In genomic region chr6:13304101-13304500, GRCh38 we compare ENCODE assay signal across 12 cellular contexts. TPM values are rescaled to one million over a fixed set of nuclear protein-coding genes. Genes with fewer than 3 reads are reported as not detected.
DNase-seq lines count a peak whose midpoint lies in the region; ATAC-seq, FAIRE-seq and TF ChIP-seq lines count a peak whose summit lies in the region.
"Had no signal": no experiment of that assay in that cellular context is flagged by ENCODE, and none has a peak within 500 bp of the region (broad histone marks: within the 10 kb centered on the region; RNA-seq: fewer than 3 reads in every experiment).

No MANE protein-coding gene starts in this region.

- peaks cover 30% of the 10 kb centered on the region for H3K4me1 Mint-ChIP-seq in memory B cell

- no peaks in the 10 kb centered on the region for H3K9me3 Mint-ChIP-seq in memory B cell

- H3K36me3 ChIP-seq in cardiac muscle cell (peaks cover 24% of the 10 kb centered on the region), GM12878 (ENCODE audit: control insufficient read depth in 2 of 2, insufficient read depth in 2 of 2, low read length in 1 of 2) (peaks cover 0 to 23% of the 10 kb centered on the region in 2 experiments), upper lobe of left lung (peaks cover 0 to 56% (median 16%) of the 10 kb centered on the region in 4 donors), thyroid gland (peaks cover 0 to 6% of the 10 kb centered on the region in 2 donors)

- peak overlapping the region; percentile 83 for H3K27ac ChIP-seq in cardiac muscle cell
- H3K27ac ChIP-seq in GM12878 (ENCODE audit: control insufficient read depth, insufficient read depth): peak overlapping the region; percentile 90
- H3K27ac ChIP-seq in upper lobe of left lung: peak overlapping the region; percentile 49 to 86 (median 76)
- no peak overlapping the region for H3K27ac ChIP-seq in thyroid gland

- peak overlapping the region; percentile 89 for H3K4me2 ChIP-seq in GM12878 (ENCODE audit: control insufficient read depth, insufficient read depth)

- H3K4me3 Mint-ChIP-seq in memory B cell: peak overlapping the region; percentile 57

- no peaks in the 10 kb centered on the region for H3K27me3 Mint-ChIP-seq in memory B cell

- no TSS peak for BruUV-seq in GM12878 (replicated peaks; lab: Mats Ljungman, UMichigan)

- no peak overlapping the region for H3K4me3 ChIP-seq in cardiac muscle cell
- peak overlapping the region; percentile 34; the same call in 1 of the 2 replicates for H3K4me3 ChIP-seq in GM12878
- H3K4me3 ChIP-seq in upper lobe of left lung: no peak overlapping the region
- no peak overlapping the region for H3K4me3 ChIP-seq in thyroid gland (replicated peaks in 1 of 3)

- TF ChIP-seq POLR2A in GM12878 (IDR thresholded peaks at IDR 0.05; ENCODE audit: low read depth, low read length): no peak
- no peak for TF ChIP-seq POLR2A in upper lobe of left lung (IDR thresholded peaks at IDR 0.05)
- TF ChIP-seq POLR2A in thyroid gland (IDR thresholded peaks at IDR 0.05): no peak

- no peak for TF ChIP-seq EP300 in GM12878 (IDR thresholded peaks at IDR 0.05; ENCODE audit: borderline replicate concordance in 1 of 2, control insufficient read depth in 1 of 2, low read depth in 2 of 2, low read length in 2 of 2)
- no peak for TF ChIP-seq EP300 in upper lobe of left lung (IDR thresholded peaks at IDR 0.05)

- H4K20me1 ChIP-seq in GM12878 (ENCODE audit: control insufficient read depth, insufficient read depth): no peaks in the 10 kb centered on the region

- DNase-seq in cardiac muscle cell (ENCODE audit: low read depth in 1 of 2, low spot score in 1 of 2) (peak in 1 of 2 donors; percentile 31), left cardiac atrium (no peak), GM12878 (ENCODE audit: low read depth, low spot score) (no peak), memory B cell (ENCODE audit: low spot score in 2 of 2) (no peak), upper lobe of left lung (no peak), HTR-8/SVneo (ENCODE audit: insufficient read length, low spot score) (no peak), NCI-H2227 treated with DMSO at 0.1 percent for 48 hours (lab: John Stamatoyannopoulos, UW) (no peak), thyroid gland (no peak)
- DNase-seq: glutamatergic neuron; stimulated activated naive CD4-positive, alpha-beta T cell had no signal

- H3K27me3 ChIP-seq in cardiac muscle cell (no peaks in the 10 kb centered on the region), GM12878 (replicated peaks in 1 of 2; ENCODE audit: control insufficient read depth in 2 of 2, insufficient read depth in 2 of 2, low read length in 1 of 2) (no peaks in the 10 kb centered on the region), upper lobe of left lung (no peaks in the 10 kb centered on the region), thyroid gland (no peaks in the 10 kb centered on the region)

- H3K27ac Mint-ChIP-seq in memory B cell: peak overlapping the region; percentile 89

- H3K4me1 ChIP-seq in cardiac muscle cell (ENCODE audit: low read depth) (peaks cover 27% of the 10 kb centered on the region), GM12878 (ENCODE audit: control insufficient read depth, insufficient read depth, low read length) (peaks cover 33% of the 10 kb centered on the region), upper lobe of left lung (peaks cover 16 to 26% (median 20%) of the 10 kb centered on the region in 4 donors), thyroid gland (peaks cover 0 to 10% of the 10 kb centered on the region in 2 donors)

- in situ Hi-C loops in GM12878 (cut with MboI): no loop called here

- no peak for ATAC-seq in left cardiac atrium
- peak; percentile 1 for ATAC-seq in GM12878
- ATAC-seq in memory B cell (ENCODE audit: low read depth): no peak
- no peak for ATAC-seq in upper lobe of left lung (ENCODE audit: low FRiP score in 2 of 2)
- ATAC-seq: HCT116 had no signal

- H3K79me2 ChIP-seq in GM12878 (ENCODE audit: control insufficient read depth, insufficient read depth, low read length): no peaks in the 10 kb centered on the region

- TF ChIP-seq RAD21 in GM12878 (IDR thresholded peaks at IDR 0.05; ENCODE audit: insufficient read depth, low read depth, low read length): no peak

- TF ChIP-seq CTCF in cardiac muscle cell (IDR thresholded peaks at IDR 0.05; ENCODE audit: low read depth, low read length) (no peak), GM12878 (IDR thresholded peaks at IDR 0.05 in 2 of 3, conservative IDR thresholded peaks at IDR 0.05 in 1 of 3; ENCODE audit: control insufficient read depth in 2 of 3, extremely low read depth in 1 of 3, insufficient read depth in 1 of 3, low read depth in 3 of 3, low read length in 3 of 3) (no peak), upper lobe of left lung (IDR thresholded peaks at IDR 0.05) (no peak), thyroid gland (IDR thresholded peaks at IDR 0.05) (no peak)

- H2AFZ ChIP-seq in GM12878 (ENCODE audit: control insufficient read depth, low read depth, low read length): no peak overlapping the region

- RAD21 ChIA-PET in GM12878 (lab: Charles Lee; ENCODE audit: unreplicated experiment): interaction anchor here (0.5 to 5.3 kb wide), 18 partner anchors 11 to 393 kb away, joined by 3 to 88 read pairs (median 5); partner anchors contain the start of gene TBC1D7

- intact Hi-C loops in left cardiac atrium (cut with DNase I): loop anchor here in 1 of 2 donors (10.0 kb wide), 1 partner anchor 109 kb away; no protein-coding TSS in a partner anchor
- intact Hi-C loops in GM12878 (cut with micrococcal nuclease; ENCODE audit: unreplicated experiment): loop anchor here (2.0 kb wide), 1 partner anchor 25 kb away; the partner anchor contains the start of gene TBC1D7
- intact Hi-C loops in thyroid gland (cut with DNase I): no loop called here

- POLR2A ChIA-PET in GM12878 (lab: Charles Lee): interaction anchor here (0.6 to 4.9 kb wide), 12 partner anchors 18 to 184 kb away, joined by 3 to 37 read pairs (median 4); partner anchors contain the start of gene TBC1D7

- CTCF ChIA-PET in GM12878 (lab: Yijun Ruan, JAX): interaction anchor here (0.7 to 4.6 kb wide), 13 partner anchors 16 to 125 kb away, joined by 3 to 35 read pairs (median 6); partner anchors contain the start of gene TBC1D7

- no peaks in the 10 kb centered on the region for H3K9me3 ChIP-seq in cardiac muscle cell (ENCODE audit: low read depth)
- H3K9me3 ChIP-seq in GM12878 (replicated peaks; ENCODE audit: control insufficient read depth, insufficient read depth, low read length): no peaks in the 10 kb centered on the region
- H3K9me3 ChIP-seq in upper lobe of left lung: no peaks in the 10 kb centered on the region
- H3K9me3 ChIP-seq in thyroid gland: no peaks in the 10 kb centered on the region

- FAIRE-seq in GM12878 (lab: Jason Lieb, UNC): no peak
- FAIRE-seq in HTR-8/SVneo (lab: Jason Lieb, UNC): no peak
- FAIRE-seq: G401.6 had no signal

- peak overlapping the region; percentile 47 for H3K9ac ChIP-seq in GM12878 (ENCODE audit: control insufficient read depth, insufficient read depth, low read length)

- 50% methylated on average over 6 of the region's 6 CpGs for WGBS in GM12878 (ENCODE audit: insufficient coverage, insufficient replicate concordance, low lambda C conversion rate, missing lambda C conversion rate)
- WGBS in upper lobe of left lung, 2 donors: 67 to 69% methylated on average over 5 to 6 of the region's 6 CpGs
- 87 to 88% methylated on average over 6 of the region's 6 CpGs for WGBS in thyroid gland, 2 donors

- peaks cover 13% of the 10 kb centered on the region for H3K36me3 Mint-ChIP-seq in memory B cell

- SMC1A ChIA-PET in GM12878 (lab: Charles Lee; ENCODE audit: uncharacterized antibody, unreplicated experiment): interaction anchor here (0.8 to 5.1 kb wide), 27 partner anchors 10 to 377 kb away, joined by 3 to 114 read pairs (median 5); partner anchors contain the start of gene TBC1D7

TF ChIP-seq in GM12878, 131 proteins besides CTCF, POLR2A, EP300 and RAD21 (continues in another document):
- TF ChIP-seq FOXM1 (IDR thresholded peaks at IDR 0.05; ENCODE audit: low read depth, low read length): no peak

RNA-seq across cellular contexts. Expression of gene TBC1D7, which starts 24.2 kb away (rescaled TPM):
- total RNA-seq in cardiac muscle cell: 36.8 and 39.2 TPM in 2 replicates
- polyA plus RNA-seq in cardiac muscle cell: 84.5 and 108 TPM in 2 replicates
- total RNA-seq in left cardiac atrium: 10 to 100 TPM; 21.6 to 36.3 TPM
- 62.0 and 68.8 TPM in 2 replicates for total RNA-seq in GM12878 (2013; cell fraction: nucleolus; rRNA removed)
- 20.8 and 24.6 TPM in 2 replicates for total RNA-seq in GM12878 (2014; rRNA removed)
- total RNA-seq in GM12878 (2014; rRNA removed; fragmentation: Illumina TruSeq; extraction: Trizol): 19.8 and 21.9 TPM in 2 replicates
- 21.0 and 23.1 TPM in 2 replicates for total RNA-seq in GM12878 (2021)
- polyA plus RNA-seq in GM12878 (2011; ENCODE audit: low read depth): 24.3 TPM
- 51.7 and 63.8 TPM in 2 replicates for polyA plus RNA-seq in GM12878 (2011; rRNA removed)
- polyA plus RNA-seq in GM12878 (2011; cell fraction: cytosol; rRNA removed): 28.9 and 39.1 TPM in 2 replicates
- polyA plus RNA-seq in GM12878 (2011; cell fraction: nucleus; rRNA removed): 34.2 and 40.4 TPM in 2 replicates
- 21.2 and 26.7 TPM in 2 replicates for polyA plus RNA-seq in GM12878 (2012)
- polyA plus RNA-seq in GM12878 (2014; fragmentation: Illumina TruSeq; extraction: Trizol): 23.7 and 26.0 TPM in 2 replicates
- 10 to 100 TPM; 36.5 to 39.3 TPM for polyA plus RNA-seq in GM12878 (2014; fragmentation: Nextera tagmentation; extraction: Ambion mirVana)
- 20.1 and 20.9 TPM in 2 replicates for polyA plus RNA-seq in GM12878 (2014; rRNA removed)
- 10 to 100 TPM; 57.7 to 65.9 TPM for polyA plus RNA-seq in GM12878 (2016; fragmentation: Nextera tagmentation; extraction: Ambion mirVana)
- 35.0 and 64.7 TPM in 2 replicates for polyA minus RNA-seq in GM12878 (2011; rRNA and poly(A)+ RNA removed)
- polyA minus RNA-seq in GM12878 (2011; cell fraction: cytosol; rRNA and poly(A)+ RNA removed): 12.4 and 14.1 TPM in 2 replicates
- 38.0 and 56.2 TPM in 2 replicates for polyA minus RNA-seq in GM12878 (2011; cell fraction: nucleus; rRNA and poly(A)+ RNA removed)
- total RNA-seq in upper lobe of left lung: 10 to 100 TPM in 4 of 6 donors, 1 to 10 TPM in 2; 8.1 to 32.5 (median 14.3) TPM
- 10 to 100 TPM in 2 of 4 donors, 1 to 10 TPM in 2; 6.9 to 10.7 (median 9.6) TPM for total RNA-seq in thyroid gland

Comparison
In these comparisons a context has a peak if more than half of its experiments do, and no peak if none do; other contexts are left out.
1. H3K27ac ChIP-seq: peak in cardiac muscle cell (single experiment), GM12878 (single experiment) and upper lobe of left lung (4 of 4); none in thyroid gland (0 of 3).